Comparison of ENCODE assay signal across 26 cellular contexts in genomic region chr3:99941211-99941610, GRCh38.
"Had no signal": no experiment of that assay in that cellular context is flagged by ENCODE, and none has a peak within 500 bp of the region (broad histone marks: within the 10 kb centered on the region; RNA-seq: fewer than 3 reads in every experiment).

No MANE protein-coding gene starts in this region.

- ATAC-seq: foreskin keratinocyte; left colon; left ventricle myocardium superior; pancreas; right lobe of liver; stimulated activated naive B cell treated with anti-CD40 and anti-IgM and Interleukin-4, amounts not matched to agents 10 μg/mL and 1 μg/mL and 100 μg/mL, for 72 hours; stimulated activated naive CD8-positive, alpha-beta T cell treated with anti-CD3 and anti-CD28 coated beads, Interleukin-15, amount 100 ng/mL, for 72 hours had no signal

- DNase-seq: colonic mucosa; effector CD4-positive, alpha-beta T cell; endodermal cell; erythroblast; foreskin keratinocyte; head of caudate nucleus; hippocampal formation; left colon; left ventricle myocardium superior; mesenchymal stem cell; midbrain; naive B cell; occipital lobe; pancreas; retina; right lobe of liver; spleen; stimulated activated CD4-positive, alpha-beta T cell treated with anti-CD3 and anti-CD28 coated beads, Interleukin-15, amount 100 ng/mL, for 24 hours; stimulated activated CD4-positive, alpha-beta T cell treated with anti-CD3 and anti-CD28 coated beads, Interleukin-1b, Interleukin-23, amount 100 ng/mL, for 48 hours; stimulated activated CD4-positive, alpha-beta T cell treated with anti-CD3 and anti-CD28 coated beads, Interleukin-4, amount 100 ng/mL, for 4 hours; stimulated activated naive B cell treated with anti-CD40 and anti-IgM and Interleukin-4, amounts not matched to agents 10 μg/mL and 1 μg/mL and 100 μg/mL, for 72 hours; stimulated activated naive CD8-positive, alpha-beta T cell treated with anti-CD3 and anti-CD28 coated beads, Interleukin-15, amount 100 ng/mL, for 72 hours; testis; upper lobe of left lung had no signal

- H3K4me1 ChIP-seq: foreskin keratinocyte, pancreas, prostate gland, right lobe of liver had no signal

- H3K4me3 ChIP-seq: colonic mucosa, lung, pancreas, prostate gland, right lobe of liver, spleen, testis, upper lobe of left lung had no signal

- H3K36me3 ChIP-seq: colonic mucosa, pancreas, prostate gland, right lobe of liver, spleen, upper lobe of left lung had no signal

- H3K27ac ChIP-seq: colonic mucosa, foreskin keratinocyte, pancreas, prostate gland, right lobe of liver, spleen, testis, upper lobe of left lung had no signal

- H3K27me3 ChIP-seq: colonic mucosa, foreskin keratinocyte, pancreas, right lobe of liver, spleen, testis, upper lobe of left lung had no signal

- H3K9me3 ChIP-seq: colonic mucosa, pancreas, prostate gland, right lobe of liver, spleen, testis, upper lobe of left lung had no signal
